In genomic region chr6:89239338-89239737, GRCh38 we compare ENCODE assay signal across 9 cellular contexts. TPM values are rescaled to one million over a fixed set of nuclear protein-coding genes. Genes with fewer than 3 reads are reported as not detected.
A peak's percentile ranks its signal among the peaks of the same experiment; 100 is the strongest.
DNase-seq lines count a peak whose midpoint lies in the region; ATAC-seq, FAIRE-seq and TF ChIP-seq lines count a peak whose summit lies in the region.
"Had no signal": no experiment of that assay in that cellular context is flagged by ENCODE, and none has a peak within 500 bp of the region (broad histone marks: within the 10 kb centered on the region; RNA-seq: fewer than 3 reads in every experiment).

No MANE protein-coding gene starts in this region.

- H3K4me3 Mint-ChIP-seq in activated naive CD8-positive, alpha-beta T cell treated with anti-CD3 and anti-CD28 coated beads for 36 hours: no peak overlapping the region
- H3K4me3 Mint-ChIP-seq in nephron progenitor cell: no peak overlapping the region

- POLR2A ChIA-PET in SK-N-SH (lab: Yijun Ruan, JAX): no interaction called here

- no peaks in the 10 kb centered on the region for H3K36me3 ChIP-seq in SK-N-SH (replicated peaks in 1 of 2; ENCODE audit: control insufficient read depth in 1 of 2, insufficient read depth in 2 of 2, low read length in 1 of 2)
- H3K36me3 ChIP-seq in pancreas: no peaks in the 10 kb centered on the region

- 97% methylated on average over 3 of the region's 3 CpGs for WGBS in SK-N-SH (ENCODE audit: low lambda C conversion rate)
- WGBS in pancreas, 2 donors: 93 to 97% methylated on average over 3 of the region's 3 CpGs

- peaks cover 19% of the 10 kb centered on the region for H3K4me1 Mint-ChIP-seq in activated naive CD8-positive, alpha-beta T cell treated with anti-CD3 and anti-CD28 coated beads for 36 hours
- H3K4me1 Mint-ChIP-seq in nephron progenitor cell: peaks cover 22% of the 10 kb centered on the region

- no peak for FAIRE-seq in pancreas (lab: Jason Lieb, UNC)

- H3K36me3 Mint-ChIP-seq in activated naive CD8-positive, alpha-beta T cell treated with anti-CD3 and anti-CD28 coated beads for 36 hours: peaks cover 2% of the 10 kb centered on the region
- H3K36me3 Mint-ChIP-seq in nephron progenitor cell (ENCODE audit: low read depth): peaks cover 15% of the 10 kb centered on the region

- H3K27ac ChIP-seq in SK-N-SH (ENCODE audit: low read depth in 2 of 2, low read length in 1 of 2) (no peak overlapping the region), pancreas (no peak overlapping the region)

- H3K4me1 ChIP-seq in SK-N-SH (ENCODE audit: control insufficient read depth in 1 of 2, insufficient read depth in 2 of 2, low read depth in 1 of 2, low read length in 1 of 2) (no peaks in the 10 kb centered on the region; a peak in 1 of 4 replicates), pancreas (no peaks in the 10 kb centered on the region)

- H3K4me2 ChIP-seq in SK-N-SH: no peak overlapping the region

- intact Hi-C loops in pancreas (cut with DNase I) (no loop called here), posterior vena cava (cut with DNase I) (loop anchor here in 1 of 2 donors (5.0 kb wide), 1 partner anchor 122 kb away; the partner anchor contains the start of gene SRSF12)

- ATAC-seq in SK-N-SH treated with all-trans-retinoic acid at 6 μM for 48 hours (no peak), HG03354 (IDR thresholded peaks at IDR 0.05; ENCODE audit: poor library complexity, severe bottlenecking, unreplicated experiment) (peak; percentile 62), pancreas (no peak)

- no peaks in the 10 kb centered on the region for H3K9me2 ChIP-seq in SK-N-SH

- H3K79me2 ChIP-seq in SK-N-SH (ENCODE audit: insufficient read depth): no peaks in the 10 kb centered on the region

- TF ChIP-seq CTCF in SK-N-SH (IDR thresholded peaks at IDR 0.05): peak; percentile 37
- peak; percentile 9 for TF ChIP-seq CTCF in nephron progenitor cell (IDR thresholded peaks at IDR 0.05)
- TF ChIP-seq CTCF in pancreas (IDR thresholded peaks at IDR 0.05): no peak

- no peak for TF ChIP-seq RAD21 in SK-N-SH (IDR thresholded peaks at IDR 0.05; ENCODE audit: low read length)

- CTCF ChIA-PET in SK-N-SH (lab: Yijun Ruan, JAX): interaction anchor here (6.5 kb wide), 1 partner anchor 256 kb away, joined by 100 read pairs; no protein-coding TSS in a partner anchor

- H3K27me3 Mint-ChIP-seq in activated naive CD8-positive, alpha-beta T cell treated with anti-CD3 and anti-CD28 coated beads for 36 hours: peaks cover 19% of the 10 kb centered on the region
- H3K27me3 Mint-ChIP-seq in nephron progenitor cell (ENCODE audit: low read depth, poor library complexity): peaks cover 6% of the 10 kb centered on the region

- H3F3A ChIP-seq in SK-N-SH (replicated peaks; ENCODE audit: insufficient read depth): no peaks in the 10 kb centered on the region

- H3K9me3 Mint-ChIP-seq in activated naive CD8-positive, alpha-beta T cell treated with anti-CD3 and anti-CD28 coated beads for 36 hours: no peaks in the 10 kb centered on the region
- H3K9me3 Mint-ChIP-seq in nephron progenitor cell: peaks cover 23% of the 10 kb centered on the region

- H4K20me1 ChIP-seq in SK-N-SH (ENCODE audit: insufficient read depth): no peaks in the 10 kb centered on the region

- no peak for TF ChIP-seq EP300 in SK-N-SH (IDR thresholded peaks at IDR 0.05; ENCODE audit: borderline replicate concordance in 1 of 2, low read depth in 1 of 2, low read length in 1 of 2)

- no peak overlapping the region for H3K4me3 ChIP-seq in SK-N-SH (ENCODE audit: low read depth in 2 of 2, low read length in 1 of 2)
- no peak overlapping the region for H3K4me3 ChIP-seq in pancreas

- H3K27ac Mint-ChIP-seq in activated naive CD8-positive, alpha-beta T cell treated with anti-CD3 and anti-CD28 coated beads for 36 hours: no peak overlapping the region
- H3K27ac Mint-ChIP-seq in nephron progenitor cell: no peak overlapping the region

- peak; percentile 34 for DNase-seq in SK-N-SH
- peak; percentile 21 for DNase-seq in activated naive CD8-positive, alpha-beta T cell treated with anti-CD3 and anti-CD28 coated beads for 36 hours
- no peak for DNase-seq in nephron progenitor cell
- DNase-seq in Ammon's horn (ENCODE audit: low spot score): no peak
- DNase-seq in pancreas: no peak
- no peak for DNase-seq in posterior vena cava (ENCODE audit: low spot score)

- H3K27me3 ChIP-seq in SK-N-SH (ENCODE audit: insufficient read depth): no peaks in the 10 kb centered on the region
- H3K27me3 ChIP-seq in pancreas: no peaks in the 10 kb centered on the region

- H3K9me3 ChIP-seq in SK-N-SH (no peaks in the 10 kb centered on the region), pancreas (no peaks in the 10 kb centered on the region)

- H3K9ac ChIP-seq in SK-N-SH: no peak overlapping the region

- H2AFZ ChIP-seq in SK-N-SH (ENCODE audit: low read depth): no peak overlapping the region

TF ChIP-seq in SK-N-SH, 30 proteins besides CTCF, POLR2A, EP300 and RAD21:
- TF ChIP-seq MAX (IDR thresholded peaks at IDR 0.05; ENCODE audit: low read depth): no peak
- TF ChIP-seq TEAD4 (IDR thresholded peaks at IDR 0.05; ENCODE audit: borderline replicate concordance, insufficient read depth): no peak
- TF ChIP-seq RFX5 (IDR thresholded peaks at IDR 0.05; ENCODE audit: low read length): no peak
- no peak for TF ChIP-seq EZH2phosphoT487 (IDR thresholded peaks at IDR 0.05; ENCODE audit: borderline replicate concordance, low read depth)
- no peak for TF ChIP-seq ZBTB33 (IDR thresholded peaks at IDR 0.05; ENCODE audit: borderline replicate concordance, low read depth)
- TF ChIP-seq TAF1 (IDR thresholded peaks at IDR 0.05; ENCODE audit: borderline replicate concordance, low read depth, low read length): no peak
- no peak for TF ChIP-seq FOXM1 (IDR thresholded peaks at IDR 0.05; ENCODE audit: low read depth)
- TF ChIP-seq FOSL2 (IDR thresholded peaks at IDR 0.05; ENCODE audit: borderline replicate concordance, low read depth): no peak

TF ChIP-seq in SK-N-SH treated with all-trans-retinoic acid at 6 μM for 48 hours, 23 proteins besides CTCF, POLR2A, EP300 and RAD21 (continues in another document):
- TF ChIP-seq SNAI2 (CRISPR knock-in tag; IDR thresholded peaks at IDR 0.05) (no peak), ZFP30 (CRISPR knock-in tag; IDR thresholded peaks at IDR 0.05) (no peak), ZFP3 (CRISPR knock-in tag; IDR thresholded peaks at IDR 0.05) (no peak), POU6F1 (CRISPR knock-in tag; IDR thresholded peaks at IDR 0.05; ENCODE audit: borderline replicate concordance, low read depth) (no peak), TOX (CRISPR knock-in tag; IDR thresholded peaks at IDR 0.05; ENCODE audit: borderline replicate concordance) (no peak), ZNF70 (CRISPR knock-in tag; IDR thresholded peaks at IDR 0.05) (no peak), ZNF565 (CRISPR knock-in tag; conservative IDR thresholded peaks at IDR 0.05; ENCODE audit: low read depth) (no peak), PPARA (CRISPR knock-in tag; IDR thresholded peaks at IDR 0.05; ENCODE audit: borderline replicate concordance) (no peak), ISL1 (CRISPR knock-in tag; IDR thresholded peaks at IDR 0.05) (no peak), BACH2 (CRISPR knock-in tag; IDR thresholded peaks at IDR 0.05; ENCODE audit: borderline replicate concordance) (no peak), TSHZ2 (CRISPR knock-in tag; IDR thresholded peaks at IDR 0.05) (no peak)

RNA-seq across cellular contexts. Expression of gene GABRR1, which starts 22.2 kb away (rescaled TPM):
- polyA plus RNA-seq in SK-N-SH (2012; rRNA removed) (not detected in 2 replicates), pancreas (under 1 TPM in 1 of 2 donors, not detected in 1; 0.02 TPM)
- polyA plus RNA-seq in SK-N-SH (2012; cell fraction: cytosol; rRNA removed): not detected in 2 replicates
- not detected in 2 replicates for polyA plus RNA-seq in SK-N-SH (2012; cell fraction: nucleus; rRNA removed)
- not detected for total RNA-seq in activated naive CD8-positive, alpha-beta T cell treated with anti-CD3 and anti-CD28 coated beads for 36 hours
- total RNA-seq in pancreas (not detected), posterior vena cava (under 1 TPM; 0.19 to 0.29 TPM)
- total RNA-seq: temporal lobe had no signal

Comparison
In these comparisons a context has a peak if more than half of its experiments do, and no peak if none do; other contexts are left out.
1. DNase-seq: peak in SK-N-SH (single experiment) and activated naive CD8-positive, alpha-beta T cell treated with anti-CD3 and anti-CD28 coated beads for 36 hours (single experiment); none in nephron progenitor cell (single experiment), Ammon's horn (single experiment), pancreas (0 of 6) and posterior vena cava (single experiment).
2. CTCF ChIP-seq: peak in SK-N-SH (single experiment) and nephron progenitor cell (single experiment); none in pancreas (0 of 4).